In the genomic region with DNA sequence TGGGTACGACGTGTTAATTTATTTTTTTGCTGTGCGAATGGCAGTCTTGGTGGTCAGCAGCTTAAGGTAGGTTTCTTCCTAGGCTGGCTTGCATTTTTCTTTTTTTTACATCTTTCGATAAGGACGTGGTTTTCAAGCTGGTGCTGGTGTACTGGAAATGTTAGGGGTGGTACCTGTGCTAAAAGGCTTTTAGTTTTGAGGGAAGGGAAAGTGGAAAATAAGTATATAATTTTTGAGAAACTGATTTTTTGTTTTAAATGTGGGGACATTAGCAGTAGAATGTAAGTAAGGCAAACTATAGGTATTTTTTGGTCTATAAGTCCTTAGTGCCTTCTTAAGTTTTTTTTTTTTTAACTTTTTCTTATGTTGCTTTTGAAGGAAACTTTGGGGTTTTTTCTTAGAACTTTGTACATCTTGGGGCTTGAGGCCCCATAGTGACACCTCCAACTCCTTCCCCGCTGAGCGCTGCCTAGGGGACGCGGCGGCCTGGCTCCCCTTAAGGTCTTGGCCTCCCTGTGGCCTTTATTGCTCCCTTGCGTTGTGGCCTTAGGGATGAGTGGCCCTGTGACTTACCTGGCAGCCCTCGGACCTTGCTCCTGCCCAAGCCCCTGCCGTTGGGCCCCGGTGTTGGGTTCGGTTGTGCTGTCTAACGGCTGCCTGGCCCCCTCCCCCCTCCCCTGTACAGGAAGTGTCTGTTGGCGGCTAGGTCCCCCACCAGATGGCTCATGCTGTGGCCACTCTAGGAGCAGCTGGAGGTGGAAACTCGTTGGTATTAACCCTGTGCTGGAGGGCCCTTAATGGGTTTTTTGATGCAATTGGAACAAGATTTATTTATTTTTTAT, we compare ENCODE assay signal across 1 cellular context.
TF ChIP-seq lines count a peak whose summit lies in the region.

No MANE protein-coding gene starts in this region.

TF ChIP-seq in HepG2, 621 proteins besides CTCF, POLR2A, EP300 and RAD21 (continued from another document and continues in another):
- TF ChIP-seq, protein P1, sequence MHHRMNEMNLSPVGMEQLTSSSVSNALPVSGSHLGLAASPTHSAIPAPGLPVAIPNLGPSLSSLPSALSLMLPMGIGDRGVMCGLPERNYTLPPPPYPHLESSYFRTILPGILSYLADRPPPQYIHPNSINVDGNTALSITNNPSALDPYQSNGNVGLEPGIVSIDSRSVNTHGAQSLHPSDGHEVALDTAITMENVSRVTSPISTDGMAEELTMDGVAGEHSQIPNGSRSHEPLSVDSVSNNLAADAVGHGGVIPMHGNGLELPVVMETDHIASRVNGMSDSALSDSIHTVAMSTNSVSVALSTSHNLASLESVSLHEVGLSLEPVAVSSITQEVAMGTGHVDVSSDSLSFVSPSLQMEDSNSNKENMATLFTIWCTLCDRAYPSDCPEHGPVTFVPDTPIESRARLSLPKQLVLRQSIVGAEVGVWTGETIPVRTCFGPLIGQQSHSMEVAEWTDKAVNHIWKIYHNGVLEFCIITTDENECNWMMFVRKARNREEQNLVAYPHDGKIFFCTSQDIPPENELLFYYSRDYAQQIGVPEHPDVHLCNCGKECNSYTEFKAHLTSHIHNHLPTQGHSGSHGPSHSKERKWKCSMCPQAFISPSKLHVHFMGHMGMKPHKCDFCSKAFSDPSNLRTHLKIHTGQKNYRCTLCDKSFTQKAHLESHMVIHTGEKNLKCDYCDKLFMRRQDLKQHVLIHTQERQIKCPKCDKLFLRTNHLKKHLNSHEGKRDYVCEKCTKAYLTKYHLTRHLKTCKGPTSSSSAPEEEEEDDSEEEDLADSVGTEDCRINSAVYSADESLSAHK (CRISPR knock-in tag; IDR thresholded peaks at IDR 0.05; ENCODE audit: borderline replicate concordance), result 0 out of 2 replicates have a peak, but pooled peaks have one; percentile 70
- TF ChIP-seq, protein P2, sequence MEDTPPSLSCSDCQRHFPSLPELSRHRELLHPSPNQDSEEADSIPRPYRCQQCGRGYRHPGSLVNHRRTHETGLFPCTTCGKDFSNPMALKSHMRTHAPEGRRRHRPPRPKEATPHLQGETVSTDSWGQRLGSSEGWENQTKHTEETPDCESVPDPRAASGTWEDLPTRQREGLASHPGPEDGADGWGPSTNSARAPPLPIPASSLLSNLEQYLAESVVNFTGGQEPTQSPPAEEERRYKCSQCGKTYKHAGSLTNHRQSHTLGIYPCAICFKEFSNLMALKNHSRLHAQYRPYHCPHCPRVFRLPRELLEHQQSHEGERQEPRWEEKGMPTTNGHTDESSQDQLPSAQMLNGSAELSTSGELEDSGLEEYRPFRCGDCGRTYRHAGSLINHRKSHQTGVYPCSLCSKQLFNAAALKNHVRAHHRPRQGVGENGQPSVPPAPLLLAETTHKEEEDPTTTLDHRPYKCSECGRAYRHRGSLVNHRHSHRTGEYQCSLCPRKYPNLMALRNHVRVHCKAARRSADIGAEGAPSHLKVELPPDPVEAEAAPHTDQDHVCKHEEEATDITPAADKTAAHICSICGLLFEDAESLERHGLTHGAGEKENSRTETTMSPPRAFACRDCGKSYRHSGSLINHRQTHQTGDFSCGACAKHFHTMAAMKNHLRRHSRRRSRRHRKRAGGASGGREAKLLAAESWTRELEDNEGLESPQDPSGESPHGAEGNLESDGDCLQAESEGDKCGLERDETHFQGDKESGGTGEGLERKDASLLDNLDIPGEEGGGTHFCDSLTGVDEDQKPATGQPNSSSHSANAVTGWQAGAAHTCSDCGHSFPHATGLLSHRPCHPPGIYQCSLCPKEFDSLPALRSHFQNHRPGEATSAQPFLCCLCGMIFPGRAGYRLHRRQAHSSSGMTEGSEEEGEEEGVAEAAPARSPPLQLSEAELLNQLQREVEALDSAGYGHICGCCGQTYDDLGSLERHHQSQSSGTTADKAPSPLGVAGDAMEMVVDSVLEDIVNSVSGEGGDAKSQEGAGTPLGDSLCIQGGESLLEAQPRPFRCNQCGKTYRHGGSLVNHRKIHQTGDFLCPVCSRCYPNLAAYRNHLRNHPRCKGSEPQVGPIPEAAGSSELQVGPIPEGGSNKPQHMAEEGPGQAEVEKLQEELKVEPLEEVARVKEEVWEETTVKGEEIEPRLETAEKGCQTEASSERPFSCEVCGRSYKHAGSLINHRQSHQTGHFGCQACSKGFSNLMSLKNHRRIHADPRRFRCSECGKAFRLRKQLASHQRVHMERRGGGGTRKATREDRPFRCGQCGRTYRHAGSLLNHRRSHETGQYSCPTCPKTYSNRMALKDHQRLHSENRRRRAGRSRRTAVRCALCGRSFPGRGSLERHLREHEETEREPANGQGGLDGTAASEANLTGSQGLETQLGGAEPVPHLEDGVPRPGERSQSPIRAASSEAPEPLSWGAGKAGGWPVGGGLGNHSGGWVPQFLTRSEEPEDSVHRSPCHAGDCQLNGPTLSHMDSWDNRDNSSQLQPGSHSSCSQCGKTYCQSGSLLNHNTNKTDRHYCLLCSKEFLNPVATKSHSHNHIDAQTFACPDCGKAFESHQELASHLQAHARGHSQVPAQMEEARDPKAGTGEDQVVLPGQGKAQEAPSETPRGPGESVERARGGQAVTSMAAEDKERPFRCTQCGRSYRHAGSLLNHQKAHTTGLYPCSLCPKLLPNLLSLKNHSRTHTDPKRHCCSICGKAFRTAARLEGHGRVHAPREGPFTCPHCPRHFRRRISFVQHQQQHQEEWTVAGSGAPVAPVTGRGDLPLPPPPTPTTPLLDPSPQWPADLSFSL (CRISPR knock-in tag; IDR thresholded peaks at IDR 0.05), result no peak
- TF ChIP-seq, protein P3, sequence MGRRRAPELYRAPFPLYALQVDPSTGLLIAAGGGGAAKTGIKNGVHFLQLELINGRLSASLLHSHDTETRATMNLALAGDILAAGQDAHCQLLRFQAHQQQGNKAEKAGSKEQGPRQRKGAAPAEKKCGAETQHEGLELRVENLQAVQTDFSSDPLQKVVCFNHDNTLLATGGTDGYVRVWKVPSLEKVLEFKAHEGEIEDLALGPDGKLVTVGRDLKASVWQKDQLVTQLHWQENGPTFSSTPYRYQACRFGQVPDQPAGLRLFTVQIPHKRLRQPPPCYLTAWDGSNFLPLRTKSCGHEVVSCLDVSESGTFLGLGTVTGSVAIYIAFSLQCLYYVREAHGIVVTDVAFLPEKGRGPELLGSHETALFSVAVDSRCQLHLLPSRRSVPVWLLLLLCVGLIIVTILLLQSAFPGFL (CRISPR knock-in tag; IDR thresholded peaks at IDR 0.05), result no peak; the same call in 1 of the 2 replicates
- TF ChIP-seq, protein P4, sequence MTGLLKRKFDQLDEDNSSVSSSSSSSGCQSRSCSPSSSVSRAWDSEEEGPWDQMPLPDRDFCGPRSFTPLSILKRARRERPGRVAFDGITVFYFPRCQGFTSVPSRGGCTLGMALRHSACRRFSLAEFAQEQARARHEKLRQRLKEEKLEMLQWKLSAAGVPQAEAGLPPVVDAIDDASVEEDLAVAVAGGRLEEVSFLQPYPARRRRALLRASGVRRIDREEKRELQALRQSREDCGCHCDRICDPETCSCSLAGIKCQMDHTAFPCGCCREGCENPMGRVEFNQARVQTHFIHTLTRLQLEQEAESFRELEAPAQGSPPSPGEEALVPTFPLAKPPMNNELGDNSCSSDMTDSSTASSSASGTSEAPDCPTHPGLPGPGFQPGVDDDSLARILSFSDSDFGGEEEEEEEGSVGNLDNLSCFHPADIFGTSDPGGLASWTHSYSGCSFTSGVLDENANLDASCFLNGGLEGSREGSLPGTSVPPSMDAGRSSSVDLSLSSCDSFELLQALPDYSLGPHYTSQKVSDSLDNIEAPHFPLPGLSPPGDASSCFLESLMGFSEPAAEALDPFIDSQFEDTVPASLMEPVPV (CRISPR knock-in tag; IDR thresholded peaks at IDR 0.05), result 0 out of 2 replicates have a peak, but pooled peaks have one; percentile 84
- TF ChIP-seq MEIS1 (CRISPR knock-in tag; IDR thresholded peaks at IDR 0.05; ENCODE audit: borderline replicate concordance), result peak; percentile 91
- TF ChIP-seq GABPA (IDR thresholded peaks at IDR 0.05; ENCODE audit: low read depth, low read length), result peak; percentile 72
- peak; percentile 95 for TF ChIP-seq GABPA (CRISPR knock-in tag; IDR thresholded peaks at IDR 0.05; ENCODE audit: low read depth)
- TF ChIP-seq ZFP62 (CRISPR knock-in tag; IDR thresholded peaks at IDR 0.05), result no peak
- TF ChIP-seq ZNF382 (CRISPR knock-in tag; IDR thresholded peaks at IDR 0.05; ENCODE audit: borderline replicate concordance), result no peak; the same call in 1 of the 2 replicates
- TF ChIP-seq PHF20 (CRISPR knock-in tag; IDR thresholded peaks at IDR 0.05), result peak; percentile 95
- peak; percentile 79; the same call in 1 of the 2 replicates for TF ChIP-seq EHMT2 (IDR thresholded peaks at IDR 0.05; ENCODE audit: borderline replicate concordance, low read depth, low read length)
- 0 out of 2 replicates have a peak, but pooled peaks have one; percentile 4 for TF ChIP-seq SMC3 (IDR thresholded peaks at IDR 0.05; ENCODE audit: low read length)
- TF ChIP-seq ZNF446 (CRISPR knock-in tag; IDR thresholded peaks at IDR 0.05), result no peak
- TF ChIP-seq ZFP36L1 (CRISPR knock-in tag; IDR thresholded peaks at IDR 0.05), result peak; percentile 89; the same call in 1 of the 2 replicates
- TF ChIP-seq ZNF816 (CRISPR knock-in tag; IDR thresholded peaks at IDR 0.05; ENCODE audit: borderline replicate concordance), result peak; percentile 94
- TF ChIP-seq, protein P5, sequence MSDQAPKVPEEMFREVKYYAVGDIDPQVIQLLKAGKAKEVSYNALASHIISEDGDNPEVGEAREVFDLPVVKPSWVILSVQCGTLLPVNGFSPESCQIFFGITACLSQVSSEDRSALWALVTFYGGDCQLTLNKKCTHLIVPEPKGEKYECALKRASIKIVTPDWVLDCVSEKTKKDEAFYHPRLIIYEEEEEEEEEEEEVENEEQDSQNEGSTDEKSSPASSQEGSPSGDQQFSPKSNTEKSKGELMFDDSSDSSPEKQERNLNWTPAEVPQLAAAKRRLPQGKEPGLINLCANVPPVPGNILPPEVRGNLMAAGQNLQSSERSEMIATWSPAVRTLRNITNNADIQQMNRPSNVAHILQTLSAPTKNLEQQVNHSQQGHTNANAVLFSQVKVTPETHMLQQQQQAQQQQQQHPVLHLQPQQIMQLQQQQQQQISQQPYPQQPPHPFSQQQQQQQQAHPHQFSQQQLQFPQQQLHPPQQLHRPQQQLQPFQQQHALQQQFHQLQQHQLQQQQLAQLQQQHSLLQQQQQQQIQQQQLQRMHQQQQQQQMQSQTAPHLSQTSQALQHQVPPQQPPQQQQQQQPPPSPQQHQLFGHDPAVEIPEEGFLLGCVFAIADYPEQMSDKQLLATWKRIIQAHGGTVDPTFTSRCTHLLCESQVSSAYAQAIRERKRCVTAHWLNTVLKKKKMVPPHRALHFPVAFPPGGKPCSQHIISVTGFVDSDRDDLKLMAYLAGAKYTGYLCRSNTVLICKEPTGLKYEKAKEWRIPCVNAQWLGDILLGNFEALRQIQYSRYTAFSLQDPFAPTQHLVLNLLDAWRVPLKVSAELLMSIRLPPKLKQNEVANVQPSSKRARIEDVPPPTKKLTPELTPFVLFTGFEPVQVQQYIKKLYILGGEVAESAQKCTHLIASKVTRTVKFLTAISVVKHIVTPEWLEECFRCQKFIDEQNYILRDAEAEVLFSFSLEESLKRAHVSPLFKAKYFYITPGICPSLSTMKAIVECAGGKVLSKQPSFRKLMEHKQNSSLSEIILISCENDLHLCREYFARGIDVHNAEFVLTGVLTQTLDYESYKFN (CRISPR knock-in tag; conservative IDR thresholded peaks at IDR 0.05), result peak; percentile 96
- no peak for TF ChIP-seq ZNF138 (CRISPR knock-in tag; IDR thresholded peaks at IDR 0.05; ENCODE audit: low read depth)
- TF ChIP-seq ZZZ3 (CRISPR knock-in tag; IDR thresholded peaks at IDR 0.05; ENCODE audit: borderline replicate concordance), result peak; percentile 98
- peak; percentile 64 for TF ChIP-seq SP2 (CRISPR knock-in tag; IDR thresholded peaks at IDR 0.05)
- peak; percentile 97 for TF ChIP-seq NRL (CRISPR knock-in tag; IDR thresholded peaks at IDR 0.05; ENCODE audit: borderline replicate concordance)
- TF ChIP-seq ZNF552 (CRISPR knock-in tag; IDR thresholded peaks at IDR 0.05; ENCODE audit: borderline replicate concordance), result peak; percentile 57; the same call in 1 of the 2 replicates
- TF ChIP-seq ADNP (CRISPR knock-in tag; IDR thresholded peaks at IDR 0.05), result no peak
- TF ChIP-seq, protein P6, sequence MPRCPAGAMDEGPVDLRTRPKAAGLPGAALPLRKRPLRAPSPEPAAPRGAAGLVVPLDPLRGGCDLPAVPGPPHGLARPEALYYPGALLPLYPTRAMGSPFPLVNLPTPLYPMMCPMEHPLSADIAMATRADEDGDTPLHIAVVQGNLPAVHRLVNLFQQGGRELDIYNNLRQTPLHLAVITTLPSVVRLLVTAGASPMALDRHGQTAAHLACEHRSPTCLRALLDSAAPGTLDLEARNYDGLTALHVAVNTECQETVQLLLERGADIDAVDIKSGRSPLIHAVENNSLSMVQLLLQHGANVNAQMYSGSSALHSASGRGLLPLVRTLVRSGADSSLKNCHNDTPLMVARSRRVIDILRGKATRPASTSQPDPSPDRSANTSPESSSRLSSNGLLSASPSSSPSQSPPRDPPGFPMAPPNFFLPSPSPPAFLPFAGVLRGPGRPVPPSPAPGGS (CRISPR knock-in tag; IDR thresholded peaks at IDR 0.05), result peak; percentile 68; the same call in 1 of the 2 replicates
- peak; percentile 54 for TF ChIP-seq ZSCAN9 (CRISPR knock-in tag; IDR thresholded peaks at IDR 0.05; ENCODE audit: borderline replicate concordance)
- TF ChIP-seq, protein P7, sequence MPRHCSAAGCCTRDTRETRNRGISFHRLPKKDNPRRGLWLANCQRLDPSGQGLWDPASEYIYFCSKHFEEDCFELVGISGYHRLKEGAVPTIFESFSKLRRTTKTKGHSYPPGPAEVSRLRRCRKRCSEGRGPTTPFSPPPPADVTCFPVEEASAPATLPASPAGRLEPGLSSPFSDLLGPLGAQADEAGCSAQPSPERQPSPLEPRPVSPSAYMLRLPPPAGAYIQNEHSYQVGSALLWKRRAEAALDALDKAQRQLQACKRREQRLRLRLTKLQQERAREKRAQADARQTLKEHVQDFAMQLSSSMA (CRISPR knock-in tag; IDR thresholded peaks at IDR 0.05), result 0 out of 2 replicates have a peak, but pooled peaks have one; percentile 73
- TF ChIP-seq MBNL3 (CRISPR knock-in tag; conservative IDR thresholded peaks at IDR 0.05), result no peak
- peak; percentile 99 for TF ChIP-seq MTA1 (CRISPR knock-in tag; IDR thresholded peaks at IDR 0.05; ENCODE audit: borderline replicate concordance)
- peak; percentile 96 for TF ChIP-seq ZNF331 (CRISPR knock-in tag; IDR thresholded peaks at IDR 0.05)
- peak; percentile 96 for TF ChIP-seq ZNF547 (CRISPR knock-in tag; IDR thresholded peaks at IDR 0.05)
- TF ChIP-seq ZMYM2 (CRISPR knock-in tag; IDR thresholded peaks at IDR 0.05), result no peak
- peak; percentile 83; the same call in 1 of the 2 replicates for TF ChIP-seq ZKSCAN8 (CRISPR knock-in tag; IDR thresholded peaks at IDR 0.05; ENCODE audit: borderline replicate concordance)
- peak; percentile 100 for TF ChIP-seq ZFX (CRISPR knock-in tag; IDR thresholded peaks at IDR 0.05; ENCODE audit: low read depth)
- TF ChIP-seq ZNF260 (CRISPR knock-in tag; IDR thresholded peaks at IDR 0.05; ENCODE audit: borderline replicate concordance, low read depth), result no peak
- peak; percentile 37; the same call in 1 of the 2 replicates for TF ChIP-seq NFYB (CRISPR knock-in tag; IDR thresholded peaks at IDR 0.05)
- no peak for TF ChIP-seq ZNF383 (CRISPR knock-in tag; IDR thresholded peaks at IDR 0.05; ENCODE audit: borderline replicate concordance)
- peak; percentile 95 for TF ChIP-seq PHF21A (CRISPR knock-in tag; IDR thresholded peaks at IDR 0.05)
- peak; percentile 86; the same call in 1 of the 2 replicates for TF ChIP-seq TGIF2 (CRISPR knock-in tag; IDR thresholded peaks at IDR 0.05)
- peak; percentile 86 for TF ChIP-seq ZNF264 (CRISPR knock-in tag; IDR thresholded peaks at IDR 0.05)
- peak; percentile 93 for TF ChIP-seq PRPF4 (IDR thresholded peaks at IDR 0.05; ENCODE audit: low read depth, low read length, poor library complexity, severe bottlenecking)
- no peak for TF ChIP-seq ATF7 (IDR thresholded peaks at IDR 0.05)
- TF ChIP-seq ATF7 (CRISPR knock-in tag; IDR thresholded peaks at IDR 0.05), result peak; percentile 85
- peak; percentile 58 for TF ChIP-seq SRF (IDR thresholded peaks at IDR 0.05; ENCODE audit: low read depth, low read length)
- TF ChIP-seq ZNF441 (CRISPR knock-in tag; IDR thresholded peaks at IDR 0.05; ENCODE audit: borderline replicate concordance), result peak; percentile 81; the same call in 1 of the 2 replicates
